In the genomic region with DNA sequence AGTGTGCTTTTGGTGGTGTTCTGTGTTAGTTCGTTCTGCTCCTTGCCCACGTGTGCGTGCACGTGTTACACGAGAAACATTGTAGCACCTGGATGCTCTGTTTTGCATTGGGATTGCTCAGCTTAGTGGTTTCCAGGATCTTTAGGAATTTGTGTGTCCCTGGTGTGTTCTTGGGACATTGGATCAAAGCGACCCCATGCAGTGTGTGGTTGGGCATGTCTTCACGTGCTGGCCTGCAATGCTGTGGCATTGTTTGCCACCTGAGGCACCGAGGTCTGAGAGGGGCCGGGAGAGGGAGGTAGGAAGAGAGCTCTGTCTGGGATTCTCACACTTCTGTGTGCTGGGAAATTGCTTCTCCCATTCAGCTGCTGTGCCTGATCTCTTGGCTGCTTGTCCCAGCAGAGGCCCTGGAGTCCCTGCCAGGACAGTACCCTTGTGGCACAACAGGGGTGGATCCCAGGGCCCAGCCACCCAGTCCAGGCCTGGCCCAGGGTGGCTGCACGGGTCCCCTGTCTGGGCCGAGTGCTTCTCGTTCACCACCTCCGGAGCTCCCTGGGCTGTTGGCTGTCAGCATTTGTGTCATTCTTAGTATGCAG, we compare ENCODE assay signal across 1 cellular context.
TF ChIP-seq lines count a peak whose summit lies in the region.

No MANE protein-coding gene starts in this region.

TF ChIP-seq in HEK293, 187 proteins besides CTCF, POLR2A, EP300 and RAD21:
- TF ChIP-seq, protein P1, sequence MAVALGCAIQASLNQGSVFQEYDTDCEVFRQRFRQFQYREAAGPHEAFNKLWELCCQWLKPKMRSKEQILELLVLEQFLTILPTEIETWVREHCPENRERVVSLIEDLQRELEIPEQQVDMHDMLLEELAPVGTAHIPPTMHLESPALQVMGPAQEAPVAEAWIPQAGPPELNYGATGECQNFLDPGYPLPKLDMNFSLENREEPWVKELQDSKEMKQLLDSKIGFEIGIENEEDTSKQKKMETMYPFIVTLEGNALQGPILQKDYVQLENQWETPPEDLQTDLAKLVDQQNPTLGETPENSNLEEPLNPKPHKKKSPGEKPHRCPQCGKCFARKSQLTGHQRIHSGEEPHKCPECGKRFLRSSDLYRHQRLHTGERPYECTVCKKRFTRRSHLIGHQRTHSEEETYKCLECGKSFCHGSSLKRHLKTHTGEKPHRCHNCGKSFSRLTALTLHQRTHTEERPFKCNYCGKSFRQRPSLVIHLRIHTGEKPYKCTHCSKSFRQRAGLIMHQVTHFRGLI (tag by site-specific recombination; IDR thresholded peaks at IDR 0.05) = peak; percentile 91
- TF ChIP-seq ZNF175 (tag by site-specific recombination; IDR thresholded peaks at IDR 0.05) = no peak
